Comparison of ENCODE assay signal across 22 cellular contexts in the genomic region with DNA sequence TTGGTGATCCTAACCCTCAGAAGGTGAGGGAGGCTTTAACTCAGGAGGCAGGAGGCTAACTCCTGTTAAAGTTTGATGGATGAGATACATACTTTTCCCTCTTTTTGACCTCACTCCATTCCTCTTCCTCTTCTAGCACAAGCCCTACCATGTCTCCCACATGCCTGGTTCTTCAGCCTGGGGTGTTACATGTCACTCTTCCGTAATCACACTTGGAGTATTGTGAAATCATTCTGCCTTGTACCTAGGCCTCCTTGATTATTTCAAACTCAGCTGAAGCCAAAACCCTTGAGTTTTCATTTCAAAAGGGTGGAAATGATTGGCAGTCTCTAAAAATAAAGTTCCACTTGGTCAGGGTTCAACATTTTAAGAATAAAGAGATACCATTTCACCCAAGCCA. TPM values are rescaled to one million over a fixed set of nuclear protein-coding genes. Genes with fewer than 3 reads are reported as not detected.
A peak's percentile ranks its signal among the peaks of the same experiment; 100 is the strongest.
DNase-seq lines count a peak whose midpoint lies in the region; ATAC-seq, FAIRE-seq and TF ChIP-seq lines count a peak whose summit lies in the region.
"Had no signal": no experiment of that assay in that cellular context is flagged by ENCODE, and none has a peak within 500 bp of the region (broad histone marks: within the 10 kb centered on the region; RNA-seq: fewer than 3 reads in every experiment).

No MANE protein-coding gene starts in this region.

- no peaks in the 10 kb centered on the region for H3K79me2 ChIP-seq in HepG2 (ENCODE audit: insufficient read depth, low read length)
- H3K79me2 ChIP-seq in PC-3 (ENCODE audit: low read length) = no peaks in the 10 kb centered on the region

- H3K4me3 Mint-ChIP-seq in natural killer cell treated with Interleukin-12 subunit alpha and Interleukin-12 subunit beta and Interleukin-15 and Interleukin-18, amount 100 ng/mL, for 72 hours = no peak overlapping the region
- H3K4me3 Mint-ChIP-seq: IgD-negative memory B cell, neural progenitor cell had no signal

- H3K27me3 ChIP-seq in HepG2 (ENCODE audit: control insufficient read depth in 1 of 2, insufficient read depth in 2 of 2, low read length in 2 of 2) (no peaks in the 10 kb centered on the region), right lobe of liver (no peaks in the 10 kb centered on the region), PC-3 (ENCODE audit: low read length) (no peaks in the 10 kb centered on the region)
- H3K27me3 ChIP-seq: neural progenitor cell had no signal

- no peak overlapping the region for H3K4me2 ChIP-seq in HepG2 (ENCODE audit: low read depth, low read length)
- H3K4me2 ChIP-seq in PC-3 (ENCODE audit: low read length) = no peak overlapping the region
- H3K4me2 ChIP-seq: neural progenitor cell had no signal

- DNase-seq in HepG2 (ENCODE audit: low spot score) (no peak), right lobe of liver (no peak), choroid plexus epithelial cell (ENCODE audit: low read depth) (peak; percentile 20), left ventricle myocardium superior (no peak), posterior vena cava (ENCODE audit: low spot score) (no peak), PC-3 (no peak)
- DNase-seq in natural killer cell treated with Interleukin-12 subunit alpha and Interleukin-12 subunit beta and Interleukin-15 and Interleukin-18, amount 100 ng/mL, for 72 hours (ENCODE audit: low spot score) = no peak
- DNase-seq in activated CD8-positive, alpha-beta memory T cell treated with anti-CD3 and anti-CD28 coated beads, Interleukin-2, amount 50 U/mL, for 4 hours = no peak
- DNase-seq: activated CD4-positive, alpha-beta T cell treated with anti-CD3 and anti-CD28 coated beads for 4 hours; activated effector memory CD4-positive, alpha-beta T cell treated with anti-CD3 and anti-CD28 coated beads, Interleukin-2, amount 50 U/mL, for 16 hours; anterior cingulate cortex; C1 segment of cervical spinal cord; GOT3; midbrain; MM.1S; NCI-H187 had no signal

- TF ChIP-seq RAD21 in HepG2 (CRISPR knock-in tag; IDR thresholded peaks at IDR 0.05) = no peak

- TF ChIP-seq EP300 in HepG2 (IDR thresholded peaks at IDR 0.05; ENCODE audit: low read depth in 2 of 2, low read length in 2 of 2) (no peak), HepG2 (CRISPR knock-in tag; IDR thresholded peaks at IDR 0.05; ENCODE audit: borderline replicate concordance) (no peak)

- H2AFZ ChIP-seq in HepG2 (ENCODE audit: low read length) = no peak overlapping the region
- no peak overlapping the region for H2AFZ ChIP-seq in PC-3 (ENCODE audit: low read length)
- H2AFZ ChIP-seq: neural progenitor cell had no signal

- no peaks in the 10 kb centered on the region for H3K27me3 Mint-ChIP-seq in natural killer cell treated with Interleukin-12 subunit alpha and Interleukin-12 subunit beta and Interleukin-15 and Interleukin-18, amount 100 ng/mL, for 72 hours
- H3K27me3 Mint-ChIP-seq: IgD-negative memory B cell had no signal

- intact Hi-C loops in HepG2 (cut with micrococcal nuclease; ENCODE audit: unreplicated experiment) (no loop called here), right lobe of liver (cut with DNase I) (no loop called here), left ventricle myocardium superior (cut with micrococcal nuclease) (no loop called here), posterior vena cava (cut with DNase I) (no loop called here), PC-3 (cut with micrococcal nuclease) (no loop called here)

- WGBS in HepG2 (ENCODE audit: low lambda C conversion rate) = 50% methylated on average over 1 of the region's 1 CpG
- WGBS in right lobe of liver (ENCODE audit: insufficient coverage, low coverage, low lambda C conversion rate, missing lambda C conversion rate) = 23% methylated on average over 1 of the region's 1 CpG

- POLR2A ChIA-PET in HepG2 (lab: Yijun Ruan, JAX) = no interaction called here
- POLR2A ChIA-PET in PC-3 (lab: Charles Lee; ENCODE audit: unreplicated experiment) = no interaction called here

- in situ Hi-C loops in HepG2 (cut with HindIII; ENCODE audit: extremely low pct_ligation_motif_present, low pct_unique_long_range_greater_than_20kb) = no loop called here

- no peak overlapping the region for H3K27ac ChIP-seq in HepG2 (ENCODE audit: extremely low read length, insufficient read depth, low read length)
- no peak overlapping the region for H3K27ac ChIP-seq in right lobe of liver
- H3K27ac ChIP-seq in PC-3 (ENCODE audit: low read length) = no peak overlapping the region
- H3K27ac ChIP-seq: neural progenitor cell had no signal

- no peak overlapping the region for H3K4me3 ChIP-seq in HepG2 (replicated peaks in 1 of 3; ENCODE audit: insufficient read depth in 1 of 3, low read depth in 2 of 3, low read length in 3 of 3)
- no peak overlapping the region for H3K4me3 ChIP-seq in right lobe of liver
- no peak overlapping the region for H3K4me3 ChIP-seq in choroid plexus epithelial cell (ENCODE audit: low read depth, low read length)
- no peak overlapping the region for H3K4me3 ChIP-seq in PC-3 (ENCODE audit: low read length)
- H3K4me3 ChIP-seq: neural progenitor cell had no signal

- no peak for FAIRE-seq in HepG2 (lab: Jason Lieb, UNC)
- FAIRE-seq: GM19239 had no signal

- H3K9ac ChIP-seq in HepG2 (ENCODE audit: insufficient read depth, low read depth, low read length) = no peak overlapping the region
- no peak overlapping the region for H3K9ac ChIP-seq in PC-3 (ENCODE audit: low read length)
- H3K9ac ChIP-seq: neural progenitor cell had no signal

- no peak for ATAC-seq in HepG2
- ATAC-seq in right lobe of liver = no peak
- ATAC-seq in left ventricle myocardium superior = peak; percentile 97
- no peak for ATAC-seq in PC-3
- ATAC-seq in natural killer cell treated with Interleukin-12 subunit alpha and Interleukin-12 subunit beta and Interleukin-15 and Interleukin-18, amount 100 ng/mL, for 72 hours = no peak

- no peaks in the 10 kb centered on the region for H3K9me3 ChIP-seq in HepG2 (ENCODE audit: low read length)
- no peaks in the 10 kb centered on the region for H3K9me3 ChIP-seq in right lobe of liver
- no peaks in the 10 kb centered on the region for H3K9me3 ChIP-seq in PC-3 (ENCODE audit: low read length)

- no peaks in the 10 kb centered on the region for H3K9me2 ChIP-seq in PC-3 (replicated peaks; ENCODE audit: low read length)

- H3F3A ChIP-seq in PC-3 (ENCODE audit: low read length, unreplicated experiment) = no peaks in the 10 kb centered on the region

- no peaks in the 10 kb centered on the region for H3K4me1 ChIP-seq in HepG2 (ENCODE audit: insufficient read depth, low read length)
- no peaks in the 10 kb centered on the region for H3K4me1 ChIP-seq in right lobe of liver
- H3K4me1 ChIP-seq in PC-3 (ENCODE audit: insufficient read depth, low read length) = no peaks in the 10 kb centered on the region

- H3K36me3 ChIP-seq in HepG2 (replicated peaks in 1 of 2; ENCODE audit: control insufficient read depth in 1 of 2, insufficient read depth in 2 of 2, low read length in 2 of 2) (no peaks in the 10 kb centered on the region), right lobe of liver (peaks cover 0 to 4% (median 0%) of the 10 kb centered on the region in 4 donors), PC-3 (ENCODE audit: low read depth, low read length) (0 out of 2 replicates have a peak, but pooled peaks cover 2% of the 10 kb centered on the region)
- H3K36me3 ChIP-seq: neural progenitor cell had no signal

- no peaks in the 10 kb centered on the region for H3K4me1 Mint-ChIP-seq in natural killer cell treated with Interleukin-12 subunit alpha and Interleukin-12 subunit beta and Interleukin-15 and Interleukin-18, amount 100 ng/mL, for 72 hours (ENCODE audit: low read depth in 2 of 2)

- H3K9me3 Mint-ChIP-seq in natural killer cell treated with Interleukin-12 subunit alpha and Interleukin-12 subunit beta and Interleukin-15 and Interleukin-18, amount 100 ng/mL, for 72 hours = no peaks in the 10 kb centered on the region
- H3K9me3 Mint-ChIP-seq: IgD-negative memory B cell, neural progenitor cell had no signal

- BruUV-seq in HepG2 (replicated peaks; lab: Mats Ljungman, UMichigan) (no TSS peak), PC-3 (replicated peaks; lab: Mats Ljungman, UMichigan) (no TSS peak)

- TF ChIP-seq CTCF in HepG2 (CRISPR knock-in tag; IDR thresholded peaks at IDR 0.05) (no peak), right lobe of liver (IDR thresholded peaks at IDR 0.05) (no peak), choroid plexus epithelial cell (conservative IDR thresholded peaks at IDR 0.05; ENCODE audit: low read depth, low read length) (no peak), PC-3 (conservative IDR thresholded peaks at IDR 0.05; ENCODE audit: low read depth, low read length) (no peak)

- TF ChIP-seq POLR2A in HepG2 (IDR thresholded peaks at IDR 0.05; ENCODE audit: insufficient read depth in 1 of 2, low read depth in 2 of 2, low read length in 2 of 2) (no peak), right lobe of liver (IDR thresholded peaks at IDR 0.05) (no peak)

- no peak overlapping the region for H3K27ac Mint-ChIP-seq in natural killer cell treated with Interleukin-12 subunit alpha and Interleukin-12 subunit beta and Interleukin-15 and Interleukin-18, amount 100 ng/mL, for 72 hours
- H3K27ac Mint-ChIP-seq: IgD-negative memory B cell, neural progenitor cell had no signal

- CTCF ChIA-PET in HepG2 (lab: Yijun Ruan, JAX; ENCODE audit: low intra/inter-chr PET ratio, low total read pairs) (no interaction called here), PC-3 (lab: Charles Lee) (no interaction called here)

- no peaks in the 10 kb centered on the region for H3K36me3 Mint-ChIP-seq in natural killer cell treated with Interleukin-12 subunit alpha and Interleukin-12 subunit beta and Interleukin-15 and Interleukin-18, amount 100 ng/mL, for 72 hours

- H4K20me1 ChIP-seq in HepG2 (ENCODE audit: insufficient read depth, low read length) = no peaks in the 10 kb centered on the region
- H4K20me1 ChIP-seq in PC-3 (ENCODE audit: low read length) = no peaks in the 10 kb centered on the region

RNA-seq across cellular contexts. Expression of a gene that starts 1.8 kb away (rescaled TPM):
- not detected in 2 replicates for total RNA-seq in HepG2 (2016; rRNA removed; fragmentation: Illumina TruSeq; extraction: Trizol)
- not detected in 2 replicates for total RNA-seq in HepG2 (2016; cell fraction: cytosol; rRNA removed; fragmentation: Illumina TruSeq; extraction: Trizol; ENCODE audit: low read depth)
- total RNA-seq in HepG2 (2016; cell fraction: insoluble cytoplasmic fraction; rRNA removed; fragmentation: Illumina TruSeq; extraction: Trizol) = not detected in 2 replicates
- not detected in 2 replicates for total RNA-seq in HepG2 (2016; cell fraction: membrane; rRNA removed; fragmentation: Illumina TruSeq; extraction: Trizol)
- total RNA-seq in HepG2 (2016; cell fraction: nucleus; rRNA removed; fragmentation: Illumina TruSeq; extraction: Trizol) = 0.71 TPM in 1 of 2 replicates, not detected in the other
- 0.29 and 0.44 TPM in 2 replicates for polyA plus RNA-seq in HepG2 (2011; rRNA removed)
- polyA plus RNA-seq in HepG2 (2011; cell fraction: cytosol; rRNA removed) = 0.13 and 0.21 TPM in 2 replicates
- polyA plus RNA-seq in HepG2 (2011; cell fraction: nucleus; rRNA removed) = 2.1 and 2.5 TPM in 2 replicates
- polyA plus RNA-seq in HepG2 (2012) = 0.52 and 1.0 TPM in 2 replicates
- not detected in 2 replicates for polyA plus RNA-seq in HepG2 (2016; cell fraction: cytosol; fragmentation: Illumina TruSeq; extraction: Trizol; ENCODE audit: low read depth)
- polyA plus RNA-seq in HepG2 (2016; cell fraction: insoluble cytoplasmic fraction; fragmentation: Illumina TruSeq; extraction: Trizol; ENCODE audit: low read depth) = not detected in 2 replicates
- polyA plus RNA-seq in HepG2 (2016; cell fraction: membrane; fragmentation: Illumina TruSeq; extraction: Trizol; ENCODE audit: low read depth) = not detected in 2 replicates
- 1.8 TPM in 1 of 2 replicates, not detected in the other for polyA plus RNA-seq in HepG2 (2016; cell fraction: nucleus; fragmentation: Illumina TruSeq; extraction: Trizol; ENCODE audit: insufficient read depth, low read depth)
- 0.54 TPM in 1 of 2 replicates, not detected in the other for polyA minus RNA-seq in HepG2 (2011; rRNA and poly(A)+ RNA removed; ENCODE audit: low replicate concordance)
- polyA minus RNA-seq in HepG2 (2011; cell fraction: cytosol; rRNA and poly(A)+ RNA removed) = not detected in 2 replicates
- 0.87 TPM in 1 of 2 replicates, not detected in the other for polyA minus RNA-seq in HepG2 (2011; cell fraction: nucleus; rRNA and poly(A)+ RNA removed)
- total RNA-seq in right lobe of liver = not detected
- 0.45 TPM for total RNA-seq in left ventricle myocardium superior
- under 1 TPM in 1 of 2 donors, not detected in 1; 0.43 TPM for total RNA-seq in posterior vena cava
- 0.95 TPM in 1 of 2 replicates, not detected in the other for total RNA-seq in PC-3 (2014; rRNA removed)
- 1 to 10 TPM in 1 of 2 donors, not detected in 1; 2.5 TPM for total RNA-seq in natural killer cell treated with Interleukin-12 subunit alpha and Interleukin-12 subunit beta and Interleukin-15 and Interleukin-18, amount 100 ng/mL, for 72 hours
- total RNA-seq: cerebellum, fibroblast of villous mesenchyme, RPMI7951 had no signal
- polyA plus RNA-seq: IgD-negative memory B cell had no signal
